ENCODE assay signal across 16 cellular contexts in genomic region chr11:133943950-133944698, GRCh38. TPM values are rescaled to one million over a fixed set of nuclear protein-coding genes. Genes with fewer than 3 reads are reported as not detected.
DNase-seq lines count a peak whose midpoint lies in the region; ATAC-seq and TF ChIP-seq lines count a peak whose summit lies in the region.
"Had no signal": no experiment of that assay in that cellular context is flagged by ENCODE, and none has a peak within 500 bp of the region (broad histone marks: within the 10 kb centered on the region; RNA-seq: fewer than 3 reads in every experiment).

No MANE protein-coding gene starts in this region.

- no peak overlapping the region for H4K8ac ChIP-seq in mesendoderm (ENCODE audit: low read depth, low read length)

- H3K27ac ChIP-seq in CD8-positive, alpha-beta T cell (ENCODE audit: low read depth, low read length): peak overlapping the region; percentile 51
- H3K27ac ChIP-seq in mesendoderm (ENCODE audit: low read depth, low read length): no peak overlapping the region

- peaks cover 3% of the 10 kb centered on the region for H3K9me3 Mint-ChIP-seq in activated CD8-positive, alpha-beta memory T cell treated with anti-CD3 and anti-CD28 coated beads, Interleukin-2, amount 10 ng/mL, durations not matched to agents 7 days and 5 days (ENCODE audit: low read depth)
- no peaks in the 10 kb centered on the region for H3K9me3 Mint-ChIP-seq in CD8-positive, alpha-beta T cell
- no peaks in the 10 kb centered on the region for H3K9me3 Mint-ChIP-seq in activated CD8-positive, alpha-beta T cell treated with anti-CD3 and anti-CD28 coated beads for 36 hours
- H3K9me3 Mint-ChIP-seq in immature natural killer cell: peaks cover 0 to 2% (median 0%) of the 10 kb centered on the region in 6 donors
- no peaks in the 10 kb centered on the region for H3K9me3 Mint-ChIP-seq in MCF 10A (ENCODE audit: unreplicated experiment)

- H3K9ac ChIP-seq in mesendoderm (ENCODE audit: low read length): no peak overlapping the region

- POLR2A ChIA-PET in CD8-positive, alpha-beta T cell (lab: Charles Lee): interaction anchor here (0.9 to 1.5 kb wide), 3 partner anchors 11 to 124 kb away, joined by 3 to 5 read pairs (median 4); partner anchors contain the start of genes IGSF9B and JAM3
- POLR2A ChIA-PET in activated CD8-positive, alpha-beta T cell treated with anti-CD3 and anti-CD28 coated beads for 36 hours (lab: Charles Lee): interaction anchor here (0.6 to 6.2 kb wide), 11 partner anchors 9 to 280 kb away, joined by 3 to 91 read pairs (median 4); partner anchors contain the start of genes IGSF9B, JAM3 and NCAPD3
- POLR2A ChIA-PET in MCF 10A (lab: Yijun Ruan, JAX): interaction anchor here (0.6 to 2.1 kb wide), 2 partner anchors 9 to 16 kb away, joined by 4 to 9 read pairs; no protein-coding TSS in a partner anchor

- H3K4me1 Mint-ChIP-seq in activated CD8-positive, alpha-beta memory T cell treated with anti-CD3 and anti-CD28 coated beads, Interleukin-2, amount 10 ng/mL, durations not matched to agents 7 days and 5 days: peaks cover 58% of the 10 kb centered on the region
- H3K4me1 Mint-ChIP-seq in CD8-positive, alpha-beta T cell (ENCODE audit: low read depth): peaks cover 47% of the 10 kb centered on the region
- peaks cover 58% of the 10 kb centered on the region for H3K4me1 Mint-ChIP-seq in activated CD8-positive, alpha-beta T cell treated with anti-CD3 and anti-CD28 coated beads for 36 hours (ENCODE audit: low read depth)
- H3K4me1 Mint-ChIP-seq in immature natural killer cell: peaks cover 13 to 23% of the 10 kb centered on the region in 2 donors
- H3K4me1 Mint-ChIP-seq in MCF 10A (ENCODE audit: insufficient read depth, unreplicated experiment): peaks cover 42% of the 10 kb centered on the region

- TF ChIP-seq CTCF in CD8-positive, alpha-beta T cell (IDR thresholded peaks at IDR 0.05): no peak
- no peak for TF ChIP-seq CTCF in activated CD8-positive, alpha-beta T cell treated with anti-CD3 and anti-CD28 coated beads for 36 hours (IDR thresholded peaks at IDR 0.05)
- no peak for TF ChIP-seq CTCF in MCF 10A (IDR thresholded peaks at IDR 0.05; ENCODE audit: unreplicated experiment)

- WGBS in mesendoderm (ENCODE audit: extremely low coverage, insufficient coverage, low lambda C conversion rate): no CpG with 5 or more reads among the region's 12 CpGs

- no peak overlapping the region for H4K5ac ChIP-seq in mesendoderm (ENCODE audit: low read length)

- H2AK5ac ChIP-seq in mesendoderm (ENCODE audit: low read length): no peak overlapping the region

- no peak overlapping the region for H3K56ac ChIP-seq in mesendoderm (ENCODE audit: low read length)

- H3K4me2 ChIP-seq in mesendoderm (ENCODE audit: low read length): no peak overlapping the region

- H2BK120ac ChIP-seq in mesendoderm (ENCODE audit: low read depth, low read length): no peak overlapping the region

- H2BK5ac ChIP-seq in mesendoderm (ENCODE audit: low read length): no peak overlapping the region

- peaks cover 3% of the 10 kb centered on the region for H3K79me1 ChIP-seq in mesendoderm (ENCODE audit: low read length)

- peaks cover 29% of the 10 kb centered on the region for H3K36me3 Mint-ChIP-seq in activated CD8-positive, alpha-beta memory T cell treated with anti-CD3 and anti-CD28 coated beads, Interleukin-2, amount 10 ng/mL, durations not matched to agents 7 days and 5 days
- peaks cover 22% of the 10 kb centered on the region for H3K36me3 Mint-ChIP-seq in CD8-positive, alpha-beta T cell
- H3K36me3 Mint-ChIP-seq in activated CD8-positive, alpha-beta T cell treated with anti-CD3 and anti-CD28 coated beads for 36 hours (ENCODE audit: low read depth): peaks cover 66% of the 10 kb centered on the region
- H3K36me3 Mint-ChIP-seq in immature natural killer cell: no peaks in the 10 kb centered on the region
- peaks cover 14% of the 10 kb centered on the region for H3K36me3 Mint-ChIP-seq in MCF 10A (ENCODE audit: insufficient read depth, unreplicated experiment)

- CTCF ChIA-PET in activated CD8-positive, alpha-beta memory T cell treated with anti-CD3 and anti-CD28 coated beads, Interleukin-2, amount 10 ng/mL, durations not matched to agents 7 days and 5 days (lab: Charles Lee): interaction anchor here (1.1 to 6.6 kb wide), 6 partner anchors 9 to 90 kb away, joined by 3 to 63 read pairs (median 4); partner anchors contain the start of gene IGSF9B
- CTCF ChIA-PET in CD8-positive, alpha-beta T cell (lab: Charles Lee): interaction anchor here (1.0 to 3.0 kb wide), 6 partner anchors 16 to 196 kb away, joined by 3 to 19 read pairs (median 4); no protein-coding TSS in a partner anchor
- CTCF ChIA-PET in activated CD8-positive, alpha-beta T cell treated with anti-CD3 and anti-CD28 coated beads for 36 hours (lab: Charles Lee): interaction anchor here (0.5 to 5.9 kb wide), 7 partner anchors 12 to 870 kb away, joined by 3 to 32 read pairs (median 3); partner anchors contain the start of gene IGSF9B
- CTCF ChIA-PET in MCF 10A (lab: Yijun Ruan, JAX): interaction anchor here (0.8 to 8.2 kb wide), 7 partner anchors 17 to 154 kb away, joined by 3 to 57 read pairs (median 5); no protein-coding TSS in a partner anchor

- no peak overlapping the region for H2BK15ac ChIP-seq in mesendoderm (replicated peaks; ENCODE audit: low read depth)

- BruUV-seq in MCF 10A (replicated peaks; lab: Mats Ljungman, UMichigan): no TSS peak

- H3K4me3 Mint-ChIP-seq in activated CD8-positive, alpha-beta memory T cell treated with anti-CD3 and anti-CD28 coated beads, Interleukin-2, amount 10 ng/mL, durations not matched to agents 7 days and 5 days: peak overlapping the region; percentile 74
- peak overlapping the region; percentile 80 for H3K4me3 Mint-ChIP-seq in CD8-positive, alpha-beta T cell
- peak overlapping the region; percentile 81 for H3K4me3 Mint-ChIP-seq in activated CD8-positive, alpha-beta T cell treated with anti-CD3 and anti-CD28 coated beads for 36 hours
- H3K4me3 Mint-ChIP-seq in immature natural killer cell (peak overlapping the region in 4 of 5 donors; percentile 36 to 89 (median 86)), MCF 10A (ENCODE audit: unreplicated experiment) (no peak overlapping the region)

- no peaks in the 10 kb centered on the region for H3K27me3 ChIP-seq in CD8-positive, alpha-beta T cell (ENCODE audit: insufficient read depth, low read length)
- H3K27me3 ChIP-seq in mesendoderm (ENCODE audit: insufficient read depth, low read length, poor library complexity): no peaks in the 10 kb centered on the region
- H3K27me3 ChIP-seq: vagina had no signal

- H3K4ac ChIP-seq in mesendoderm (ENCODE audit: low read depth, low read length): no peak overlapping the region

- peak overlapping the region; percentile 96 for H3K27ac Mint-ChIP-seq in activated CD8-positive, alpha-beta memory T cell treated with anti-CD3 and anti-CD28 coated beads, Interleukin-2, amount 10 ng/mL, durations not matched to agents 7 days and 5 days
- peak overlapping the region; percentile 96 for H3K27ac Mint-ChIP-seq in CD8-positive, alpha-beta T cell
- peak overlapping the region; percentile 92 for H3K27ac Mint-ChIP-seq in activated CD8-positive, alpha-beta T cell treated with anti-CD3 and anti-CD28 coated beads for 36 hours
- peak overlapping the region; percentile 85 to 96 (median 93) for H3K27ac Mint-ChIP-seq in immature natural killer cell
- H3K27ac Mint-ChIP-seq in MCF 10A (ENCODE audit: low read depth, unreplicated experiment): no peak overlapping the region

- no peak overlapping the region for H3K23ac ChIP-seq in mesendoderm (ENCODE audit: low read length)

- H3K9me3 ChIP-seq in CD8-positive, alpha-beta T cell (ENCODE audit: low read length): no peaks in the 10 kb centered on the region
- H3K9me3 ChIP-seq: vagina had no signal

- intact Hi-C loops in CD8-positive, alpha-beta T cell (cut with DNase I, micrococcal nuclease): loop anchor here in 1 of 2 experiments (2.0 to 10.0 kb wide), 2 partner anchors 91 to 311 kb away; partner anchors contain the start of genes ACAD8 and THYN1
- intact Hi-C loops in activated CD8-positive, alpha-beta T cell treated with anti-CD3 and anti-CD28 coated beads for 36 hours (cut with micrococcal nuclease): loop anchor here (10.0 kb wide), 1 partner anchor 281 kb away; the partner anchor contains the start of genes NCAPD3 and VPS26B
- intact Hi-C loops in MCF 10A (cut with micrococcal nuclease): loop anchor here (2.0 kb wide), 1 partner anchor 15 kb away; no protein-coding TSS in a partner anchor

- no peaks in the 10 kb centered on the region for H3K79me2 ChIP-seq in mesendoderm (ENCODE audit: control insufficient read depth, insufficient read depth, low read length)

- H3K4me3 ChIP-seq in CD8-positive, alpha-beta T cell (ENCODE audit: low read depth, low read length): peak overlapping the region; percentile 5
- H3K4me3 ChIP-seq in mesendoderm (ENCODE audit: low read length): no peak overlapping the region
- H3K4me3 ChIP-seq: GM12878, vagina had no signal

- no peak for DNase-seq in activated CD8-positive, alpha-beta memory T cell treated with anti-CD3 and anti-CD28 coated beads, Interleukin-2, amount 10 ng/mL, durations not matched to agents 7 days and 5 days
- DNase-seq in activated CD8-positive, alpha-beta memory T cell treated with anti-CD3 and anti-CD28 coated beads for 24 hours: no peak
- DNase-seq in CD8-positive, alpha-beta T cell: no peak
- DNase-seq in activated CD8-positive, alpha-beta T cell treated with anti-CD3 and anti-CD28 coated beads for 36 hours: no peak
- no peak for DNase-seq in immature natural killer cell
- DNase-seq in mesendoderm: no peak
- DNase-seq in germinal center (ENCODE audit: low spot score): no peak
- DNase-seq in MCF 10A (ENCODE audit: unreplicated experiment): no peak
- DNase-seq: amniotic stem cell, Karpas-422, NCI-H1092 treated with DMSO at 0.1 percent for 48 hours, NCI-H2227 treated with DMSO at 0.1 percent for 48 hours, nucleus accumbens, SW 1271 had no signal

- H3K36me3 ChIP-seq in CD8-positive, alpha-beta T cell (ENCODE audit: insufficient read depth, low read length): no peaks in the 10 kb centered on the region
- no peaks in the 10 kb centered on the region for H3K36me3 ChIP-seq in mesendoderm (ENCODE audit: control insufficient read depth, insufficient read depth, low read length)
- H3K36me3 ChIP-seq: vagina had no signal

- H3K4me1 ChIP-seq in CD8-positive, alpha-beta T cell (ENCODE audit: insufficient read depth, low read length): peaks cover 54% of the 10 kb centered on the region
- peaks cover 18% of the 10 kb centered on the region for H3K4me1 ChIP-seq in mesendoderm (ENCODE audit: control insufficient read depth, low read depth, low read length)

- H3K27me3 Mint-ChIP-seq in activated CD8-positive, alpha-beta memory T cell treated with anti-CD3 and anti-CD28 coated beads, Interleukin-2, amount 10 ng/mL, durations not matched to agents 7 days and 5 days: no peaks in the 10 kb centered on the region
- no peaks in the 10 kb centered on the region for H3K27me3 Mint-ChIP-seq in CD8-positive, alpha-beta T cell (ENCODE audit: low read depth)
- H3K27me3 Mint-ChIP-seq in activated CD8-positive, alpha-beta T cell treated with anti-CD3 and anti-CD28 coated beads for 36 hours: no peaks in the 10 kb centered on the region
- H3K27me3 Mint-ChIP-seq in immature natural killer cell (ENCODE audit: low read depth in 3 of 3) (peaks cover 13 to 17% (median 16%) of the 10 kb centered on the region in 3 donors), MCF 10A (ENCODE audit: insufficient read depth, unreplicated experiment) (no peaks in the 10 kb centered on the region)

- ATAC-seq in activated CD8-positive, alpha-beta memory T cell treated with anti-CD3 and anti-CD28 coated beads, Interleukin-2, amount 10 ng/mL, durations not matched to agents 7 days and 5 days: no peak
- ATAC-seq in CD8-positive, alpha-beta T cell: no peak
- no peak for ATAC-seq in activated CD8-positive, alpha-beta T cell treated with anti-CD3 and anti-CD28 coated beads for 36 hours
- ATAC-seq: GM12878 had no signal

- H3K18ac ChIP-seq in mesendoderm (ENCODE audit: low read length): no peak overlapping the region

RNA-seq across cellular contexts. Expression of gene IGSF9B, which starts 12.6 kb away (rescaled TPM):
- 10 to 100 TPM; 19.6 to 34.5 TPM for total RNA-seq in activated CD8-positive, alpha-beta memory T cell treated with anti-CD3 and anti-CD28 coated beads, Interleukin-2, amount 10 ng/mL, durations not matched to agents 7 days and 5 days
- total RNA-seq in CD8-positive, alpha-beta T cell: 10 to 100 TPM; 10.1 to 11.6 TPM
- 100 to 1,000 TPM; 124 to 136 TPM for total RNA-seq in activated CD8-positive, alpha-beta T cell treated with anti-CD3 and anti-CD28 coated beads for 36 hours
- polyA plus RNA-seq in immature natural killer cell: under 1 TPM in 2 of 3 donors, not detected in 1; 0.22 to 0.45 TPM
- polyA plus RNA-seq in mesendoderm (2013, experiment 1 of 2): 8.4 TPM
- 7.0 TPM for polyA plus RNA-seq in mesendoderm (2013, experiment 2 of 2)
- 13.9 and 19.7 TPM in 2 replicates for total RNA-seq in MCF 10A (2022)
